ENCODE assay signal across 1 cellular context in genomic region chr9:122264360-122265264, GRCh38.
TF ChIP-seq lines count a peak whose summit lies in the region.

MRRF (plus strand) TSS chr9:122264882; CDS start chr9:122270892, 6,010 bp downstream.
A gene with protein sequence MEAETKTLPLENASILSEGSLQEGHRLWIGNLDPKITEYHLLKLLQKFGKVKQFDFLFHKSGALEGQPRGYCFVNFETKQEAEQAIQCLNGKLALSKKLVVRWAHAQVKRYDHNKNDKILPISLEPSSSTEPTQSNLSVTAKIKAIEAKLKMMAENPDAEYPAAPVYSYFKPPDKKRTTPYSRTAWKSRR (minus strand): TSS chr9:122264840. CDS start chr9:122261492, 3,348 bp downstream.

TF ChIP-seq in K562, 482 proteins besides CTCF, POLR2A, EP300 and RAD21 (continued from another document and continues in another):
- TF ChIP-seq RNF219 (CRISPR knock-in tag; IDR thresholded peaks at IDR 0.05) (no peak), THAP12 (CRISPR knock-in tag; IDR thresholded peaks at IDR 0.05) (peak; percentile 75; the same call in 1 of the 2 replicates), ZNF41 (CRISPR knock-in tag; conservative IDR thresholded peaks at IDR 0.05) (no peak), HINFP (tag; conservative IDR thresholded peaks at IDR 0.05; ENCODE audit: low read depth) (peak; percentile 93), E4F1 (CRISPR knock-in tag; IDR thresholded peaks at IDR 0.05; ENCODE audit: borderline replicate concordance) (no peak), HMG20B (CRISPR knock-in tag; IDR thresholded peaks at IDR 0.05) (no peak), NCOA2 (IDR thresholded peaks at IDR 0.05; ENCODE audit: partially characterized antibody in 2 of 2) (no peak), SP2 (IDR thresholded peaks at IDR 0.05; ENCODE audit: extremely low read depth, low read depth, low read length, poor library complexity, severe bottlenecking) (no peak), BCOR (IDR thresholded peaks at IDR 0.05) (no peak), RCOR1 (IDR thresholded peaks at IDR 0.05; ENCODE audit: borderline replicate concordance in 1 of 2, low read depth in 2 of 2, low read length in 2 of 2) (no peak; a peak in 2 of 4 replicates), TFAM (CRISPR knock-in tag; conservative IDR thresholded peaks at IDR 0.05) (no peak), ZFPM2 (CRISPR knock-in tag; IDR thresholded peaks at IDR 0.05) (no peak), TCF7L2 (IDR thresholded peaks at IDR 0.05; ENCODE audit: low read depth, low read length) (no peak), TAF9B (IDR thresholded peaks at IDR 0.05; ENCODE audit: partially characterized antibody) (peak; percentile 70), HIVEP1 (CRISPR knock-in tag; IDR thresholded peaks at IDR 0.05) (no peak), CBX5 (IDR thresholded peaks at IDR 0.05; ENCODE audit: borderline replicate concordance, low read depth) (no peak), PYGO2 (tag; IDR thresholded peaks at IDR 0.05) (no peak), PCBP2 (IDR thresholded peaks at IDR 0.05; ENCODE audit: low read depth, low read length, poor library complexity, severe bottlenecking) (no peak), ZNF316 (IDR thresholded peaks at IDR 0.05) (no peak), ZNF324 (CRISPR knock-in tag; IDR thresholded peaks at IDR 0.05) (no peak), MNT (conservative IDR thresholded peaks at IDR 0.05) (peak; percentile 90 to 97)
- TF ChIP-seq, protein P1, sequence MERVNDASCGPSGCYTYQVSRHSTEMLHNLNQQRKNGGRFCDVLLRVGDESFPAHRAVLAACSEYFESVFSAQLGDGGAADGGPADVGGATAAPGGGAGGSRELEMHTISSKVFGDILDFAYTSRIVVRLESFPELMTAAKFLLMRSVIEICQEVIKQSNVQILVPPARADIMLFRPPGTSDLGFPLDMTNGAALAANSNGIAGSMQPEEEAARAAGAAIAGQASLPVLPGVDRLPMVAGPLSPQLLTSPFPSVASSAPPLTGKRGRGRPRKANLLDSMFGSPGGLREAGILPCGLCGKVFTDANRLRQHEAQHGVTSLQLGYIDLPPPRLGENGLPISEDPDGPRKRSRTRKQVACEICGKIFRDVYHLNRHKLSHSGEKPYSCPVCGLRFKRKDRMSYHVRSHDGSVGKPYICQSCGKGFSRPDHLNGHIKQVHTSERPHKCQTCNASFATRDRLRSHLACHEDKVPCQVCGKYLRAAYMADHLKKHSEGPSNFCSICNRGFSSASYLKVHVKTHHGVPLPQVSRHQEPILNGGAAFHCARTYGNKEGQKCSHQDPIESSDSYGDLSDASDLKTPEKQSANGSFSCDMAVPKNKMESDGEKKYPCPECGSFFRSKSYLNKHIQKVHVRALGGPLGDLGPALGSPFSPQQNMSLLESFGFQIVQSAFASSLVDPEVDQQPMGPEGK (CRISPR knock-in tag; IDR thresholded peaks at IDR 0.05; ENCODE audit: borderline replicate concordance) = no peak
- TF ChIP-seq, protein P2, sequence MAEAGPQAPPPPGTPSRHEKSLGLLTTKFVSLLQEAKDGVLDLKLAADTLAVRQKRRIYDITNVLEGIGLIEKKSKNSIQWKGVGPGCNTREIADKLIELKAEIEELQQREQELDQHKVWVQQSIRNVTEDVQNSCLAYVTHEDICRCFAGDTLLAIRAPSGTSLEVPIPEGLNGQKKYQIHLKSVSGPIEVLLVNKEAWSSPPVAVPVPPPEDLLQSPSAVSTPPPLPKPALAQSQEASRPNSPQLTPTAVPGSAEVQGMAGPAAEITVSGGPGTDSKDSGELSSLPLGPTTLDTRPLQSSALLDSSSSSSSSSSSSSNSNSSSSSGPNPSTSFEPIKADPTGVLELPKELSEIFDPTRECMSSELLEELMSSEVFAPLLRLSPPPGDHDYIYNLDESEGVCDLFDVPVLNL (CRISPR knock-in tag; IDR thresholded peaks at IDR 0.05; ENCODE audit: low read depth) = peak; percentile 68
- TF ChIP-seq, protein P3, sequence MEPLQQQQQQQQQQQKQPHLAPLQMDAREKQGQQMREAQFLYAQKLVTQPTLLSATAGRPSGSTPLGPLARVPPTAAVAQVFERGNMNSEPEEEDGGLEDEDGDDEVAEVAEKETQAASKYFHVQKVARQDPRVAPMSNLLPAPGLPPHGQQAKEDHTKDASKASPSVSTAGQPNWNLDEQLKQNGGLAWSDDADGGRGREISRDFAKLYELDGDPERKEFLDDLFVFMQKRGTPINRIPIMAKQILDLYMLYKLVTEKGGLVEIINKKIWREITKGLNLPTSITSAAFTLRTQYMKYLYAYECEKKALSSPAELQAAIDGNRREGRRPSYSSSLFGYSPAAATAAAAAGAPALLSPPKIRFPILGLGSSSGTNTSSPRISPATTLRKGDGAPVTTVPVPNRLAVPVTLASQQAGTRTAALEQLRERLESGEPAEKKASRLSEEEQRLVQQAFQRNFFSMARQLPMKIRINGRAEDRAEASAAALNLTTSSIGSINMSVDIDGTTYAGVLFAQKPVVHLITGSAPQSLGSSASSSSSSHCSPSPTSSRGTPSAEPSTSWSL (CRISPR knock-in tag; IDR thresholded peaks at IDR 0.05; ENCODE audit: borderline replicate concordance) = no peak
- TF ChIP-seq, protein P4, sequence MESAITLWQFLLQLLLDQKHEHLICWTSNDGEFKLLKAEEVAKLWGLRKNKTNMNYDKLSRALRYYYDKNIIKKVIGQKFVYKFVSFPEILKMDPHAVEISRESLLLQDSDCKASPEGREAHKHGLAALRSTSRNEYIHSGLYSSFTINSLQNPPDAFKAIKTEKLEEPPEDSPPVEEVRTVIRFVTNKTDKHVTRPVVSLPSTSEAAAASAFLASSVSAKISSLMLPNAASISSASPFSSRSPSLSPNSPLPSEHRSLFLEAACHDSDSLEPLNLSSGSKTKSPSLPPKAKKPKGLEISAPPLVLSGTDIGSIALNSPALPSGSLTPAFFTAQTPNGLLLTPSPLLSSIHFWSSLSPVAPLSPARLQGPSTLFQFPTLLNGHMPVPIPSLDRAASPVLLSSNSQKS (CRISPR knock-in tag; IDR thresholded peaks at IDR 0.05) = 0 out of 2 replicates have a peak, but pooled peaks have one; percentile 13
